In the genomic region with DNA sequence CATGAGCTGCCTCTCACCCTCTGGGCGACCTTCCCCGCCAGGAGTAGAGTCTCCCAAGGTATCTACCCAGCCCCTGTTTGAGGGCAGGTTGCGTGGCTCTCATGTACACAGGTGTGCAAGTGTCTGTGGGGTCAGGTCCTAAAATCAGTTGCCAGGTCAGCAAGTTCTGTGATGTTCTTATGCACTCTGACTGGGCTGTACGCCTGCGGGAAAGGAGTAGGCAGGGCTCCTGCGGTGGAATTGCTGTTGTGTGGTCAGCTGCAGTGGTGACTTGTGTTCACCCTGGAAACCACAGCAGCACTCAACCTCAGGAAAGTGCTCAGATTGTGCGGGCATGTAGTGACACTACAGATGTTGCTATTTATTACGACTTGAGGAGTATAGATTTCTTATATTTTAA, we compare ENCODE assay signal across 24 cellular contexts. TPM values are rescaled to one million over a fixed set of nuclear protein-coding genes. Genes with fewer than 3 reads are reported as not detected.
DNase-seq lines count a peak whose midpoint lies in the region; ATAC-seq, FAIRE-seq and TF ChIP-seq lines count a peak whose summit lies in the region.
"Had no signal": no experiment of that assay in that cellular context is flagged by ENCODE, and none has a peak within 500 bp of the region (broad histone marks: within the 10 kb centered on the region; RNA-seq: fewer than 3 reads in every experiment).

No MANE protein-coding gene starts in this region.

- no peak overlapping the region for H3K27ac ChIP-seq in HepG2 (ENCODE audit: extremely low read length, insufficient read depth, low read length)
- H3K27ac ChIP-seq in right lobe of liver = no peak overlapping the region
- H3K27ac ChIP-seq: ascending aorta, stomach had no signal

- no peak for FAIRE-seq in HepG2 (lab: Jason Lieb, UNC)
- FAIRE-seq: keratinocyte had no signal

- no peak overlapping the region for H3K9ac ChIP-seq in HepG2 (ENCODE audit: insufficient read depth, low read depth, low read length)

- TF ChIP-seq POLR2A in HepG2 (IDR thresholded peaks at IDR 0.05; ENCODE audit: insufficient read depth in 1 of 2, low read depth in 2 of 2, low read length in 2 of 2) (no peak), right lobe of liver (IDR thresholded peaks at IDR 0.05) (no peak)

- TF ChIP-seq RAD21 in HepG2 (CRISPR knock-in tag; IDR thresholded peaks at IDR 0.05) = no peak

- ATAC-seq in HepG2 (no peak), right lobe of liver (no peak)
- no peak for ATAC-seq in activated T-helper 17 cell treated with anti-CD3 and anti-CD28 coated beads, Interleukin-2, amount 50 U/mL, for 72 hours (replicated peaks)
- ATAC-seq in stimulated activated effector memory CD8-positive, alpha-beta T cell treated with anti-CD3 and anti-CD28 coated beads, Interleukin-12 subunit alpha, Interleukin-12 subunit beta, amount 100 ng/mL, for 72 hours = peak; percentile 39
- ATAC-seq: activated CD4-positive, alpha-beta T cell treated with anti-CD3 and anti-CD28 coated beads for 36 hours had no signal

- BruUV-seq in HepG2 (replicated peaks; lab: Mats Ljungman, UMichigan) = no TSS peak

- H3K4me1 ChIP-seq in HepG2 (ENCODE audit: insufficient read depth, low read length) (peaks cover 5% of the 10 kb centered on the region; the same call in 1 of the 2 replicates), right lobe of liver (no peaks in the 10 kb centered on the region)
- H3K4me1 ChIP-seq: ascending aorta, stomach had no signal

- H3K9me3 ChIP-seq in HepG2 (ENCODE audit: low read length) (no peaks in the 10 kb centered on the region), right lobe of liver (no peaks in the 10 kb centered on the region)
- H3K9me3 ChIP-seq: ascending aorta, stomach had no signal

- intact Hi-C loops in HepG2 (cut with micrococcal nuclease; ENCODE audit: unreplicated experiment) = no loop called here
- intact Hi-C loops in right lobe of liver (cut with DNase I) = no loop called here

- H3K9me3 Mint-ChIP-seq in activated T-helper 17 cell treated with anti-CD3 and anti-CD28 coated beads, Interleukin-2, amount 50 U/mL, for 72 hours = no peaks in the 10 kb centered on the region
- no peaks in the 10 kb centered on the region for H3K9me3 Mint-ChIP-seq in stimulated activated effector memory CD8-positive, alpha-beta T cell treated with anti-CD3 and anti-CD28 coated beads, Interleukin-12 subunit alpha, Interleukin-12 subunit beta, amount 100 ng/mL, for 72 hours
- H3K9me3 Mint-ChIP-seq: CD4-positive, alpha-beta T cell; type B pancreatic cell had no signal

- no peak overlapping the region for H3K4me3 Mint-ChIP-seq in activated T-helper 17 cell treated with anti-CD3 and anti-CD28 coated beads, Interleukin-2, amount 50 U/mL, for 72 hours
- no peak overlapping the region for H3K4me3 Mint-ChIP-seq in stimulated activated effector memory CD8-positive, alpha-beta T cell treated with anti-CD3 and anti-CD28 coated beads, Interleukin-12 subunit alpha, Interleukin-12 subunit beta, amount 100 ng/mL, for 72 hours
- H3K4me3 Mint-ChIP-seq: activated CD4-positive, alpha-beta T cell treated with anti-CD3 and anti-CD28 coated beads for 36 hours; CD4-positive, alpha-beta T cell; type B pancreatic cell had no signal

- POLR2A ChIA-PET in HepG2 (lab: Yijun Ruan, JAX) = no interaction called here

- H3K4me2 ChIP-seq in HepG2 (ENCODE audit: low read depth, low read length) = no peak overlapping the region

- no peaks in the 10 kb centered on the region for H3K27me3 Mint-ChIP-seq in activated T-helper 17 cell treated with anti-CD3 and anti-CD28 coated beads, Interleukin-2, amount 50 U/mL, for 72 hours
- H3K27me3 Mint-ChIP-seq: activated CD4-positive, alpha-beta T cell treated with anti-CD3 and anti-CD28 coated beads for 36 hours; CD4-positive, alpha-beta T cell; type B pancreatic cell had no signal

- H3K27me3 ChIP-seq in HepG2 (ENCODE audit: control insufficient read depth in 1 of 2, insufficient read depth in 2 of 2, low read length in 2 of 2) (no peaks in the 10 kb centered on the region), right lobe of liver (no peaks in the 10 kb centered on the region)
- H3K27me3 ChIP-seq: ascending aorta, stomach had no signal

- no peaks in the 10 kb centered on the region for H4K20me1 ChIP-seq in HepG2 (ENCODE audit: insufficient read depth, low read length)

- DNase-seq in HepG2 (ENCODE audit: low spot score) = no peak
- DNase-seq in right lobe of liver = no peak
- no peak for DNase-seq in stimulated activated effector memory CD8-positive, alpha-beta T cell treated with anti-CD3 and anti-CD28 coated beads, Interleukin-12 subunit alpha, Interleukin-12 subunit beta, amount 100 ng/mL, for 72 hours (ENCODE audit: low spot score in 2 of 2)
- DNase-seq in HCEC 1CT = no peak
- DNase-seq in effector CD4-positive, alpha-beta T cell = no peak
- DNase-seq: activated CD4-positive, alpha-beta T cell treated with anti-CD3 and anti-CD28 coated beads for 36 hours; activated naive CD4-positive, alpha-beta T cell treated with Interleukin-2 at 50 U/mL for 16 hours; CD4-positive, alpha-beta T cell; DMS53; foreskin melanocyte; GF-D8; hypothalamus; NCI-H1436; NCI-H526; nucleus accumbens; SHP77; stimulated activated CD4-positive, alpha-beta T cell treated with anti-CD3 and anti-CD28 coated beads, Interleukin-4, amount 100 ng/mL, for 4 hours; stomach; SW 1271 had no signal

- CTCF ChIA-PET in HepG2 (lab: Yijun Ruan, JAX; ENCODE audit: low intra/inter-chr PET ratio, low total read pairs) = no interaction called here

- no peaks in the 10 kb centered on the region for H3K79me2 ChIP-seq in HepG2 (ENCODE audit: insufficient read depth, low read length)

- no peak overlapping the region for H2AFZ ChIP-seq in HepG2 (ENCODE audit: low read length)

- in situ Hi-C loops in HepG2 (cut with HindIII; ENCODE audit: extremely low pct_ligation_motif_present, low pct_unique_long_range_greater_than_20kb) = no loop called here

- H3K4me3 ChIP-seq in HepG2 (replicated peaks in 1 of 3; ENCODE audit: insufficient read depth in 1 of 3, low read depth in 2 of 3, low read length in 3 of 3) = no peak overlapping the region
- no peak overlapping the region for H3K4me3 ChIP-seq in right lobe of liver
- H3K4me3 ChIP-seq: ascending aorta, lung, stomach had no signal

- H3K36me3 ChIP-seq in HepG2 (replicated peaks in 1 of 2; ENCODE audit: control insufficient read depth in 1 of 2, insufficient read depth in 2 of 2, low read length in 2 of 2) (peaks cover 39 to 72% of the 10 kb centered on the region in 2 experiments), right lobe of liver (peaks cover 0 to 45% (median 12%) of the 10 kb centered on the region in 4 donors)

- peaks cover 6% of the 10 kb centered on the region for H3K4me1 Mint-ChIP-seq in activated T-helper 17 cell treated with anti-CD3 and anti-CD28 coated beads, Interleukin-2, amount 50 U/mL, for 72 hours
- H3K4me1 Mint-ChIP-seq in stimulated activated effector memory CD8-positive, alpha-beta T cell treated with anti-CD3 and anti-CD28 coated beads, Interleukin-12 subunit alpha, Interleukin-12 subunit beta, amount 100 ng/mL, for 72 hours = peaks cover 12% of the 10 kb centered on the region

- peak overlapping the region; percentile 46 for H3K27ac Mint-ChIP-seq in activated T-helper 17 cell treated with anti-CD3 and anti-CD28 coated beads, Interleukin-2, amount 50 U/mL, for 72 hours
- H3K27ac Mint-ChIP-seq in stimulated activated effector memory CD8-positive, alpha-beta T cell treated with anti-CD3 and anti-CD28 coated beads, Interleukin-12 subunit alpha, Interleukin-12 subunit beta, amount 100 ng/mL, for 72 hours = no peak overlapping the region
- H3K27ac Mint-ChIP-seq: activated CD4-positive, alpha-beta T cell treated with anti-CD3 and anti-CD28 coated beads for 36 hours; CD4-positive, alpha-beta T cell; type B pancreatic cell had no signal

- TF ChIP-seq EP300 in HepG2 (IDR thresholded peaks at IDR 0.05; ENCODE audit: low read depth in 2 of 2, low read length in 2 of 2) (no peak), HepG2 (CRISPR knock-in tag; IDR thresholded peaks at IDR 0.05; ENCODE audit: borderline replicate concordance) (no peak)

- WGBS in HepG2 (ENCODE audit: low lambda C conversion rate) = 94% methylated on average over 8 of the region's 8 CpGs
- WGBS in right lobe of liver (ENCODE audit: insufficient coverage, low coverage, low lambda C conversion rate, missing lambda C conversion rate) = 90% methylated on average over 3 of the region's 8 CpGs

- peaks cover 87% of the 10 kb centered on the region for H3K36me3 Mint-ChIP-seq in activated T-helper 17 cell treated with anti-CD3 and anti-CD28 coated beads, Interleukin-2, amount 50 U/mL, for 72 hours (ENCODE audit: low read depth)
- peaks cover 98% of the 10 kb centered on the region for H3K36me3 Mint-ChIP-seq in stimulated activated effector memory CD8-positive, alpha-beta T cell treated with anti-CD3 and anti-CD28 coated beads, Interleukin-12 subunit alpha, Interleukin-12 subunit beta, amount 100 ng/mL, for 72 hours

- TF ChIP-seq CTCF in HepG2 (CRISPR knock-in tag; IDR thresholded peaks at IDR 0.05) (no peak), right lobe of liver (IDR thresholded peaks at IDR 0.05) (no peak)

RNA-seq across cellular contexts. Expression of gene NARF, which starts 19.4 kb away (rescaled TPM):
- total RNA-seq in HepG2 (2016; rRNA removed; fragmentation: Illumina TruSeq; extraction: Trizol) (61.1 and 69.8 TPM in 2 replicates), right lobe of liver (10 to 100 TPM in 5 of 6 experiments, 1 to 10 TPM in 1; 9.3 to 48.6 (median 21.8) TPM)
- 34.2 and 37.8 TPM in 2 replicates for total RNA-seq in HepG2 (2016; cell fraction: cytosol; rRNA removed; fragmentation: Illumina TruSeq; extraction: Trizol; ENCODE audit: low read depth)
- total RNA-seq in HepG2 (2016; cell fraction: insoluble cytoplasmic fraction; rRNA removed; fragmentation: Illumina TruSeq; extraction: Trizol) = 63.6 and 70.0 TPM in 2 replicates
- 62.0 and 64.0 TPM in 2 replicates for total RNA-seq in HepG2 (2016; cell fraction: membrane; rRNA removed; fragmentation: Illumina TruSeq; extraction: Trizol)
- 32.3 and 41.4 TPM in 2 replicates for total RNA-seq in HepG2 (2016; cell fraction: nucleus; rRNA removed; fragmentation: Illumina TruSeq; extraction: Trizol)
- polyA plus RNA-seq in HepG2 (2011; rRNA removed) = 137 and 144 TPM in 2 replicates
- polyA plus RNA-seq in HepG2 (2011; cell fraction: cytosol; rRNA removed) = 155 and 177 TPM in 2 replicates
- polyA plus RNA-seq in HepG2 (2011; cell fraction: nucleus; rRNA removed) = 165 and 174 TPM in 2 replicates
- 79.6 and 111 TPM in 2 replicates for polyA plus RNA-seq in HepG2 (2012)
- 46.7 and 48.3 TPM in 2 replicates for polyA plus RNA-seq in HepG2 (2016; cell fraction: cytosol; fragmentation: Illumina TruSeq; extraction: Trizol; ENCODE audit: low read depth)
- 78.0 and 81.9 TPM in 2 replicates for polyA plus RNA-seq in HepG2 (2016; cell fraction: insoluble cytoplasmic fraction; fragmentation: Illumina TruSeq; extraction: Trizol; ENCODE audit: low read depth)
- polyA plus RNA-seq in HepG2 (2016; cell fraction: membrane; fragmentation: Illumina TruSeq; extraction: Trizol; ENCODE audit: low read depth) = 47.5 and 59.5 TPM in 2 replicates
- 89.0 and 97.4 TPM in 2 replicates for polyA plus RNA-seq in HepG2 (2016; cell fraction: nucleus; fragmentation: Illumina TruSeq; extraction: Trizol; ENCODE audit: insufficient read depth, low read depth)
- 42.5 and 59.2 TPM in 2 replicates for polyA minus RNA-seq in HepG2 (2011; rRNA and poly(A)+ RNA removed; ENCODE audit: low replicate concordance)
- 31.3 and 38.9 TPM in 2 replicates for polyA minus RNA-seq in HepG2 (2011; cell fraction: cytosol; rRNA and poly(A)+ RNA removed)
- polyA minus RNA-seq in HepG2 (2011; cell fraction: nucleus; rRNA and poly(A)+ RNA removed) = 31.5 and 44.4 TPM in 2 replicates
- 100 to 1,000 TPM; 164 to 194 TPM for total RNA-seq in activated T-helper 17 cell treated with anti-CD3 and anti-CD28 coated beads, Interleukin-2, amount 50 U/mL, for 72 hours

RNA-seq across cellular contexts. Expression of gene CYBC1, which starts 27.4 kb away (rescaled TPM):
- total RNA-seq in HepG2 (2016; rRNA removed; fragmentation: Illumina TruSeq; extraction: Trizol) = 27.1 and 43.4 TPM in 2 replicates
- total RNA-seq in HepG2 (2016; cell fraction: cytosol; rRNA removed; fragmentation: Illumina TruSeq; extraction: Trizol; ENCODE audit: low read depth) = 72.9 and 78.4 TPM in 2 replicates
- 23.7 and 43.2 TPM in 2 replicates for total RNA-seq in HepG2 (2016; cell fraction: insoluble cytoplasmic fraction; rRNA removed; fragmentation: Illumina TruSeq; extraction: Trizol)
- 74.7 and 83.2 TPM in 2 replicates for total RNA-seq in HepG2 (2016; cell fraction: membrane; rRNA removed; fragmentation: Illumina TruSeq; extraction: Trizol)
- 38.5 and 40.4 TPM in 2 replicates for total RNA-seq in HepG2 (2016; cell fraction: nucleus; rRNA removed; fragmentation: Illumina TruSeq; extraction: Trizol)
- polyA plus RNA-seq in HepG2 (2011; rRNA removed) = 44.1 and 56.8 TPM in 2 replicates
- polyA plus RNA-seq in HepG2 (2011; cell fraction: cytosol; rRNA removed) = 43.1 and 61.0 TPM in 2 replicates
- 170 and 187 TPM in 2 replicates for polyA plus RNA-seq in HepG2 (2011; cell fraction: nucleus; rRNA removed)
- polyA plus RNA-seq in HepG2 (2012) = 22.9 and 33.5 TPM in 2 replicates
- 7.9 and 8.6 TPM in 2 replicates for polyA plus RNA-seq in HepG2 (2016; cell fraction: cytosol; fragmentation: Illumina TruSeq; extraction: Trizol; ENCODE audit: low read depth)
- polyA plus RNA-seq in HepG2 (2016; cell fraction: insoluble cytoplasmic fraction; fragmentation: Illumina TruSeq; extraction: Trizol; ENCODE audit: low read depth) = 17.6 and 23.7 TPM in 2 replicates
- 13.1 and 13.7 TPM in 2 replicates for polyA plus RNA-seq in HepG2 (2016; cell fraction: membrane; fragmentation: Illumina TruSeq; extraction: Trizol; ENCODE audit: low read depth)
- polyA plus RNA-seq in HepG2 (2016; cell fraction: nucleus; fragmentation: Illumina TruSeq; extraction: Trizol; ENCODE audit: insufficient read depth, low read depth) = 99.7 and 100 TPM in 2 replicates
- polyA minus RNA-seq in HepG2 (2011; rRNA and poly(A)+ RNA removed; ENCODE audit: low replicate concordance) = 44.8 and 70.0 TPM in 2 replicates
- polyA minus RNA-seq in HepG2 (2011; cell fraction: cytosol; rRNA and poly(A)+ RNA removed) = 34.6 and 36.4 TPM in 2 replicates
- polyA minus RNA-seq in HepG2 (2011; cell fraction: nucleus; rRNA and poly(A)+ RNA removed) = 46.0 and 49.1 TPM in 2 replicates
- total RNA-seq in right lobe of liver = 10 to 100 TPM; 29.4 to 82.4 (median 46.4) TPM
- 100 to 1,000 TPM; 297 to 323 TPM for total RNA-seq in activated T-helper 17 cell treated with anti-CD3 and anti-CD28 coated beads, Interleukin-2, amount 50 U/mL, for 72 hours

RNA-seq across cellular contexts. Expression of gene FOXK2, which starts 41.6 kb away (rescaled TPM):
- total RNA-seq in HepG2 (2016; rRNA removed; fragmentation: Illumina TruSeq; extraction: Trizol) (47.7 and 67.2 TPM in 2 replicates), right lobe of liver (10 to 100 TPM; 14.1 to 20.5 (median 16.1) TPM)
- total RNA-seq in HepG2 (2016; cell fraction: cytosol; rRNA removed; fragmentation: Illumina TruSeq; extraction: Trizol; ENCODE audit: low read depth) = 118 and 125 TPM in 2 replicates
- 39.3 and 64.3 TPM in 2 replicates for total RNA-seq in HepG2 (2016; cell fraction: insoluble cytoplasmic fraction; rRNA removed; fragmentation: Illumina TruSeq; extraction: Trizol)
- 103 and 104 TPM in 2 replicates for total RNA-seq in HepG2 (2016; cell fraction: membrane; rRNA removed; fragmentation: Illumina TruSeq; extraction: Trizol)
- total RNA-seq in HepG2 (2016; cell fraction: nucleus; rRNA removed; fragmentation: Illumina TruSeq; extraction: Trizol) = 38.8 and 51.8 TPM in 2 replicates
- 67.1 and 73.1 TPM in 2 replicates for polyA plus RNA-seq in HepG2 (2011; rRNA removed)
- 53.2 and 56.1 TPM in 2 replicates for polyA plus RNA-seq in HepG2 (2011; cell fraction: cytosol; rRNA removed)
- polyA plus RNA-seq in HepG2 (2011; cell fraction: nucleus; rRNA removed) = 50.7 and 52.2 TPM in 2 replicates
- polyA plus RNA-seq in HepG2 (2012) = 78.2 and 88.0 TPM in 2 replicates
- 38.6 and 41.3 TPM in 2 replicates for polyA plus RNA-seq in HepG2 (2016; cell fraction: cytosol; fragmentation: Illumina TruSeq; extraction: Trizol; ENCODE audit: low read depth)
- polyA plus RNA-seq in HepG2 (2016; cell fraction: insoluble cytoplasmic fraction; fragmentation: Illumina TruSeq; extraction: Trizol; ENCODE audit: low read depth) = 59.9 and 75.2 TPM in 2 replicates
- 80.8 and 99.2 TPM in 2 replicates for polyA plus RNA-seq in HepG2 (2016; cell fraction: membrane; fragmentation: Illumina TruSeq; extraction: Trizol; ENCODE audit: low read depth)
- polyA plus RNA-seq in HepG2 (2016; cell fraction: nucleus; fragmentation: Illumina TruSeq; extraction: Trizol; ENCODE audit: insufficient read depth, low read depth) = 80.4 and 81.2 TPM in 2 replicates
- polyA minus RNA-seq in HepG2 (2011; rRNA and poly(A)+ RNA removed; ENCODE audit: low replicate concordance) = 83.4 and 116 TPM in 2 replicates
- 74.6 and 79.0 TPM in 2 replicates for polyA minus RNA-seq in HepG2 (2011; cell fraction: cytosol; rRNA and poly(A)+ RNA removed)
- 55.5 and 74.1 TPM in 2 replicates for polyA minus RNA-seq in HepG2 (2011; cell fraction: nucleus; rRNA and poly(A)+ RNA removed)
- 10 to 100 TPM; 38.2 to 59.4 TPM for total RNA-seq in activated T-helper 17 cell treated with anti-CD3 and anti-CD28 coated beads, Interleukin-2, amount 50 U/mL, for 72 hours

RNA-seq across cellular contexts. Expression of gene OGFOD3, which starts 59.5 kb away (rescaled TPM):
- total RNA-seq in HepG2 (2016; rRNA removed; fragmentation: Illumina TruSeq; extraction: Trizol) = 19.3 and 42.1 TPM in 2 replicates
- total RNA-seq in HepG2 (2016; cell fraction: cytosol; rRNA removed; fragmentation: Illumina TruSeq; extraction: Trizol; ENCODE audit: low read depth) = 44.1 and 48.5 TPM in 2 replicates
- total RNA-seq in HepG2 (2016; cell fraction: insoluble cytoplasmic fraction; rRNA removed; fragmentation: Illumina TruSeq; extraction: Trizol) = 18.4 and 43.0 TPM in 2 replicates
- 47.3 and 50.8 TPM in 2 replicates for total RNA-seq in HepG2 (2016; cell fraction: membrane; rRNA removed; fragmentation: Illumina TruSeq; extraction: Trizol)
- total RNA-seq in HepG2 (2016; cell fraction: nucleus; rRNA removed; fragmentation: Illumina TruSeq; extraction: Trizol) = 29.1 and 32.9 TPM in 2 replicates
- 40.0 and 48.0 TPM in 2 replicates for polyA plus RNA-seq in HepG2 (2011; rRNA removed)
- 45.1 and 55.2 TPM in 2 replicates for polyA plus RNA-seq in HepG2 (2011; cell fraction: cytosol; rRNA removed)
- 42.8 and 53.8 TPM in 2 replicates for polyA plus RNA-seq in HepG2 (2011; cell fraction: nucleus; rRNA removed)
- 30.1 and 30.6 TPM in 2 replicates for polyA plus RNA-seq in HepG2 (2012)
- 22.8 and 30.9 TPM in 2 replicates for polyA plus RNA-seq in HepG2 (2016; cell fraction: cytosol; fragmentation: Illumina TruSeq; extraction: Trizol; ENCODE audit: low read depth)
- 20.3 and 20.6 TPM in 2 replicates for polyA plus RNA-seq in HepG2 (2016; cell fraction: insoluble cytoplasmic fraction; fragmentation: Illumina TruSeq; extraction: Trizol; ENCODE audit: low read depth)
- 24.3 and 28.8 TPM in 2 replicates for polyA plus RNA-seq in HepG2 (2016; cell fraction: membrane; fragmentation: Illumina TruSeq; extraction: Trizol; ENCODE audit: low read depth)
- 57.8 and 59.9 TPM in 2 replicates for polyA plus RNA-seq in HepG2 (2016; cell fraction: nucleus; fragmentation: Illumina TruSeq; extraction: Trizol; ENCODE audit: insufficient read depth, low read depth)
- polyA minus RNA-seq in HepG2 (2011; rRNA and poly(A)+ RNA removed; ENCODE audit: low replicate concordance) = 17.2 and 64.0 TPM in 2 replicates
- polyA minus RNA-seq in HepG2 (2011; cell fraction: cytosol; rRNA and poly(A)+ RNA removed) = 31.0 and 31.1 TPM in 2 replicates
- polyA minus RNA-seq in HepG2 (2011; cell fraction: nucleus; rRNA and poly(A)+ RNA removed) = 16.2 and 18.9 TPM in 2 replicates
- 10 to 100 TPM; 13.5 to 23.4 (median 16.2) TPM for total RNA-seq in right lobe of liver
- total RNA-seq in activated T-helper 17 cell treated with anti-CD3 and anti-CD28 coated beads, Interleukin-2, amount 50 U/mL, for 72 hours = 10 to 100 TPM; 16.2 to 20.7 TPM

RNA-seq across cellular contexts. Expression of gene HEXD, which starts 59.8 kb away (rescaled TPM):
- total RNA-seq in HepG2 (2016; rRNA removed; fragmentation: Illumina TruSeq; extraction: Trizol) = 12.4 and 22.3 TPM in 2 replicates
- 6.5 and 7.4 TPM in 2 replicates for total RNA-seq in HepG2 (2016; cell fraction: cytosol; rRNA removed; fragmentation: Illumina TruSeq; extraction: Trizol; ENCODE audit: low read depth)
- 9.5 and 21.5 TPM in 2 replicates for total RNA-seq in HepG2 (2016; cell fraction: insoluble cytoplasmic fraction; rRNA removed; fragmentation: Illumina TruSeq; extraction: Trizol)
- 8.1 and 9.0 TPM in 2 replicates for total RNA-seq in HepG2 (2016; cell fraction: membrane; rRNA removed; fragmentation: Illumina TruSeq; extraction: Trizol)
- 22.1 and 27.5 TPM in 2 replicates for total RNA-seq in HepG2 (2016; cell fraction: nucleus; rRNA removed; fragmentation: Illumina TruSeq; extraction: Trizol)
- 41.8 and 63.2 TPM in 2 replicates for polyA plus RNA-seq in HepG2 (2011; rRNA removed)
- 20.9 and 28.4 TPM in 2 replicates for polyA plus RNA-seq in HepG2 (2011; cell fraction: cytosol; rRNA removed)
- polyA plus RNA-seq in HepG2 (2011; cell fraction: nucleus; rRNA removed) = 726 and 860 TPM in 2 replicates
- 33.2 and 40.0 TPM in 2 replicates for polyA plus RNA-seq in HepG2 (2012)
- polyA plus RNA-seq in HepG2 (2016; cell fraction: cytosol; fragmentation: Illumina TruSeq; extraction: Trizol; ENCODE audit: low read depth) = 5.4 and 7.5 TPM in 2 replicates
- polyA plus RNA-seq in HepG2 (2016; cell fraction: insoluble cytoplasmic fraction; fragmentation: Illumina TruSeq; extraction: Trizol; ENCODE audit: low read depth) = 16.9 and 19.6 TPM in 2 replicates
- 6.9 and 9.6 TPM in 2 replicates for polyA plus RNA-seq in HepG2 (2016; cell fraction: membrane; fragmentation: Illumina TruSeq; extraction: Trizol; ENCODE audit: low read depth)
- 83.7 and 89.3 TPM in 2 replicates for polyA plus RNA-seq in HepG2 (2016; cell fraction: nucleus; fragmentation: Illumina TruSeq; extraction: Trizol; ENCODE audit: insufficient read depth, low read depth)
- polyA minus RNA-seq in HepG2 (2011; rRNA and poly(A)+ RNA removed; ENCODE audit: low replicate concordance) = 14.8 and 25.5 TPM in 2 replicates
- 12.8 and 13.5 TPM in 2 replicates for polyA minus RNA-seq in HepG2 (2011; cell fraction: cytosol; rRNA and poly(A)+ RNA removed)
- polyA minus RNA-seq in HepG2 (2011; cell fraction: nucleus; rRNA and poly(A)+ RNA removed) = 52.1 and 55.8 TPM in 2 replicates
- total RNA-seq in right lobe of liver = 10 to 100 TPM in 5 of 6 experiments, 1 to 10 TPM in 1; 9.6 to 30.4 (median 20.2) TPM
- 10 to 100 TPM; 25.1 to 31.9 TPM for total RNA-seq in activated T-helper 17 cell treated with anti-CD3 and anti-CD28 coated beads, Interleukin-2, amount 50 U/mL, for 72 hours
